Comparison of ENCODE assay signal across 9 cellular contexts in genomic region chr3:196207833-196208607, GRCh38. TPM values are rescaled to one million over a fixed set of nuclear protein-coding genes. Genes with fewer than 3 reads are reported as not detected.
DNase-seq lines count a peak whose midpoint lies in the region; ATAC-seq and TF ChIP-seq lines count a peak whose summit lies in the region.
"Had no signal": no experiment of that assay in that cellular context is flagged by ENCODE, and none has a peak within 500 bp of the region (broad histone marks: within the 10 kb centered on the region; RNA-seq: fewer than 3 reads in every experiment).

No MANE protein-coding gene starts in this region.

- DNase-seq in AG08396 (ENCODE audit: low spot score): peak; percentile 76
- DNase-seq in KBM-7: peak; percentile 31
- DNase-seq in activated CD4-positive, alpha-beta T cell treated with anti-CD3 and anti-CD28 coated beads, Interleukin-2, amount 50 U/mL, for 4 hours: peak; percentile 47 to 54
- peak; percentile 42 to 53 (median 44) for DNase-seq in effector memory CD8-positive, alpha-beta T cell
- no peak for DNase-seq in natural killer cell treated with Interleukin-12 subunit alpha and Interleukin-12 subunit beta and Interleukin-15 and Interleukin-18, amount 100 ng/mL, for 72 hours (ENCODE audit: low spot score)
- no peak for DNase-seq in type B pancreatic cell (ENCODE audit: extremely low spot score, unreplicated experiment)
- DNase-seq in NCI-H1436 treated with DMSO at 0.1 percent for 48 hours (lab: John Stamatoyannopoulos, UW): no peak

- TF ChIP-seq CTCF in type B pancreatic cell (conservative IDR thresholded peaks at IDR 0.05): no peak

- peak overlapping the region; percentile 79 to 85 for H3K27ac Mint-ChIP-seq in effector memory CD8-positive, alpha-beta T cell
- H3K27ac Mint-ChIP-seq in natural killer cell treated with Interleukin-12 subunit alpha and Interleukin-12 subunit beta and Interleukin-15 and Interleukin-18, amount 100 ng/mL, for 72 hours: no peak overlapping the region
- H3K27ac Mint-ChIP-seq in type B pancreatic cell: no peak overlapping the region

- no peaks in the 10 kb centered on the region for H3K9me3 Mint-ChIP-seq in effector memory CD8-positive, alpha-beta T cell
- H3K9me3 Mint-ChIP-seq in natural killer cell treated with Interleukin-12 subunit alpha and Interleukin-12 subunit beta and Interleukin-15 and Interleukin-18, amount 100 ng/mL, for 72 hours: no peaks in the 10 kb centered on the region
- peaks cover 5% of the 10 kb centered on the region for H3K9me3 Mint-ChIP-seq in type B pancreatic cell

- H3K4me1 Mint-ChIP-seq in effector memory CD8-positive, alpha-beta T cell (ENCODE audit: low read depth in 2 of 2): peaks cover 11 to 14% of the 10 kb centered on the region in 2 donors
- peaks cover 4 to 16% of the 10 kb centered on the region in 2 donors for H3K4me1 Mint-ChIP-seq in natural killer cell treated with Interleukin-12 subunit alpha and Interleukin-12 subunit beta and Interleukin-15 and Interleukin-18, amount 100 ng/mL, for 72 hours (ENCODE audit: low read depth in 2 of 2)
- H3K4me1 Mint-ChIP-seq in type B pancreatic cell (ENCODE audit: unreplicated experiment): peaks cover 3% of the 10 kb centered on the region

- ATAC-seq in effector memory CD8-positive, alpha-beta T cell (replicated peaks): peak; percentile 76
- peak; percentile 78 to 85 for ATAC-seq in natural killer cell treated with Interleukin-12 subunit alpha and Interleukin-12 subunit beta and Interleukin-15 and Interleukin-18, amount 100 ng/mL, for 72 hours
- no peak for ATAC-seq in HG03442 (IDR thresholded peaks at IDR 0.05; ENCODE audit: unreplicated experiment)

- in situ Hi-C loops in KBM-7 (cut with MboI; ENCODE audit: low pct_unique_long_range_greater_than_20kb, low sequenced_read_pairs): loop anchor here (25.0 kb wide), 1 partner anchor 496 kb away; the partner anchor contains the start of gene MUC20

- H3K36me3 Mint-ChIP-seq in effector memory CD8-positive, alpha-beta T cell (ENCODE audit: insufficient read depth): peaks cover 9% of the 10 kb centered on the region
- H3K36me3 Mint-ChIP-seq in natural killer cell treated with Interleukin-12 subunit alpha and Interleukin-12 subunit beta and Interleukin-15 and Interleukin-18, amount 100 ng/mL, for 72 hours: no peaks in the 10 kb centered on the region
- no peaks in the 10 kb centered on the region for H3K36me3 Mint-ChIP-seq in type B pancreatic cell

- peak overlapping the region; percentile 81 to 88 for H3K4me3 Mint-ChIP-seq in effector memory CD8-positive, alpha-beta T cell
- peak overlapping the region; percentile 81 for H3K4me3 Mint-ChIP-seq in natural killer cell treated with Interleukin-12 subunit alpha and Interleukin-12 subunit beta and Interleukin-15 and Interleukin-18, amount 100 ng/mL, for 72 hours
- H3K4me3 Mint-ChIP-seq in type B pancreatic cell: peak overlapping the region; percentile 77

- H3K27me3 Mint-ChIP-seq in effector memory CD8-positive, alpha-beta T cell: no peaks in the 10 kb centered on the region
- H3K27me3 Mint-ChIP-seq in natural killer cell treated with Interleukin-12 subunit alpha and Interleukin-12 subunit beta and Interleukin-15 and Interleukin-18, amount 100 ng/mL, for 72 hours: peaks cover 0 to 10% of the 10 kb centered on the region in 2 donors
- H3K27me3 Mint-ChIP-seq in type B pancreatic cell: peaks cover 29% of the 10 kb centered on the region

RNA-seq across cellular contexts. Expression of gene ZDHHC19, which starts 3.2 kb away (rescaled TPM):
- total RNA-seq in natural killer cell treated with Interleukin-12 subunit alpha and Interleukin-12 subunit beta and Interleukin-15 and Interleukin-18, amount 100 ng/mL, for 72 hours: 1 to 10 TPM in 1 of 2 donors, not detected in 1; 1.0 TPM
- total RNA-seq in type B pancreatic cell (ENCODE audit: low replicate concordance): 0.85 TPM in 1 of 2 replicates, not detected in the other
- total RNA-seq: fibroblast of lung had no signal

RNA-seq across cellular contexts. Expression of gene SLC51A, which starts 8.3 kb away (rescaled TPM):
- total RNA-seq in natural killer cell treated with Interleukin-12 subunit alpha and Interleukin-12 subunit beta and Interleukin-15 and Interleukin-18, amount 100 ng/mL, for 72 hours: not detected
- 3.7 and 4.7 TPM in 2 replicates for total RNA-seq in type B pancreatic cell (ENCODE audit: low replicate concordance)
- total RNA-seq: fibroblast of lung had no signal

Comparison
In these comparisons a context has a peak if more than half of its experiments do, and no peak if none do; other contexts are left out.
1. DNase-seq: peak in AG08396 (single experiment), KBM-7 (single experiment), activated CD4-positive, alpha-beta T cell treated with anti-CD3 and anti-CD28 coated beads, Interleukin-2, amount 50 U/mL, for 4 hours (2 of 2) and effector memory CD8-positive, alpha-beta T cell (3 of 3); none in natural killer cell treated with Interleukin-12 subunit alpha and Interleukin-12 subunit beta and Interleukin-15 and Interleukin-18, amount 100 ng/mL, for 72 hours (single experiment), type B pancreatic cell (single experiment) and NCI-H1436 treated with DMSO at 0.1 percent for 48 hours (single experiment).
2. H3K27ac Mint-ChIP-seq: peak in effector memory CD8-positive, alpha-beta T cell (2 of 2); none in natural killer cell treated with Interleukin-12 subunit alpha and Interleukin-12 subunit beta and Interleukin-15 and Interleukin-18, amount 100 ng/mL, for 72 hours (0 of 2) and type B pancreatic cell (single experiment).
3. Peak in every context shown above with its lines, with median percentiles within 50 percentile points of each other: H3K4me3 Mint-ChIP-seq.